Comparison of ENCODE assay signal across 11 cellular contexts in the genomic region with DNA sequence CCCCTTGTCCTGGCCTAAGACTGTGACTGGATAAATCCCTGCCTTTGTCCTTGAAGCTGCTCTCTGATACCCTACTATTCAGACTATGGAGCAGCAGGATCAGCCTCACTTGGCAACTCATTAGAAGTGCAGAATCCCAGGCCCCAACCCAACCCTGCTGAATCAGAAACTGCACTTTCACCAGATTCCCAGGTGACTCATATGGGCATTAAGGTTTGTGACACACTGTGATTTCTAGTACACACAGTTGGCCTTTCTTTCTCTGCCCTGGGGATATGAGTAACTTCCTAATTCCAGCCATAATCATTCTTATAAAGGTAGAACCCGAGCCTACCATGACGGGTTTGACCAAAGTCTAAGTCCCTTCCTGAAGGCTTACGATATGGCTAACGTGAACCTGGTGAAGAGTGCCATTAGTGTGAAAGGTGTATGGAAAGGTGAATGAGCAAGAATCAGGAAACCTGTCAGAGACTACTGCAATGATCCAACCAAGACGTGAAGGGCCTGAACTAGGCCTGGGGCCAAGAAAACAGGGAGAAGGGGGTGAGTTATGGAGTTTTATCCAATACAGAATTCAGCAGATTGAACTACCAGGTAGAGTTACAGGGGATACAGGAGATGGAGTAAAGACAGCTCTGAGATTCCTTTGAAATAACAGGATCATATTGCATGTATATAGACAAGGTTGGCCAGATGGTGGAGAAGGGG.
DNase-seq lines count a peak whose midpoint lies in the region; TF ChIP-seq lines count a peak whose summit lies in the region.
"Had no signal": no experiment of that assay in that cellular context is flagged by ENCODE, and none has a peak within 500 bp of the region (broad histone marks: within the 10 kb centered on the region; RNA-seq: fewer than 3 reads in every experiment).

No MANE protein-coding gene starts in this region.

- H3K9me2 ChIP-seq in PC-9 (ENCODE audit: insufficient read depth), result no peaks in the 10 kb centered on the region

- no peak for TF ChIP-seq POLR2A in testis (IDR thresholded peaks at IDR 0.05)

- H3K4me1 ChIP-seq in PC-9 (replicated peaks; ENCODE audit: insufficient read depth) (peaks cover 51% of the 10 kb centered on the region), testis (no peaks in the 10 kb centered on the region)

- H3K9me3 ChIP-seq in PC-9 (ENCODE audit: insufficient read depth, low read depth), result no peaks in the 10 kb centered on the region
- no peaks in the 10 kb centered on the region for H3K9me3 ChIP-seq in testis

- peaks cover 27% of the 10 kb centered on the region for H3F3A ChIP-seq in PC-9 (ENCODE audit: insufficient read depth, low read depth)

- H3K4me2 ChIP-seq in PC-9, result peak overlapping the region; percentile 73

- H3K36me3 ChIP-seq in PC-9 (ENCODE audit: low read depth) (no peaks in the 10 kb centered on the region), testis (ENCODE audit: low read depth, missing control alignments) (no peaks in the 10 kb centered on the region)

- TF ChIP-seq CTCF in PC-9 (conservative IDR thresholded peaks at IDR 0.05), result no peak
- TF ChIP-seq CTCF in epithelial cell of proximal tubule (conservative IDR thresholded peaks at IDR 0.05; ENCODE audit: low read depth, low read length), result no peak
- no peak for TF ChIP-seq CTCF in testis (IDR thresholded peaks at IDR 0.05)

- no TSS peak for BruUV-seq in PC-9 (replicated peaks; lab: Mats Ljungman, UMichigan)

- DNase-seq in DMS 273 (lab: John Stamatoyannopoulos, UW; ENCODE audit: unreplicated experiment) (peak; percentile 32), PC-9 (peak; percentile 65 to 96), epithelial cell of proximal tubule (ENCODE audit: low read depth) (peak; percentile 99), pons (ENCODE audit: low spot score) (peak; percentile 11), NCI-H1436 (lab: John Stamatoyannopoulos, UW) (no peak), NCI-H526 treated with DMSO at 0.1 percent for 48 hours (lab: John Stamatoyannopoulos, UW) (no peak), mucosa of gallbladder (ENCODE audit: low spot score) (no peak), testis (no peak)
- DNase-seq: activated effector memory CD4-positive, alpha-beta T cell treated with anti-CD3 and anti-CD28 coated beads, Interleukin-2, amount 50 U/mL, for 16 hours; endodermal cell; NCI-H1105 treated with DMSO at 0.1 percent for 48 hours had no signal

- no peak overlapping the region for H2AFZ ChIP-seq in PC-9

- H3K27ac ChIP-seq in PC-9, result peak overlapping the region; percentile 100
- H3K27ac ChIP-seq in testis, result no peak overlapping the region

- no peaks in the 10 kb centered on the region for H4K20me1 ChIP-seq in PC-9 (ENCODE audit: insufficient read depth)

- POLR2A ChIA-PET in PC-9 (lab: Charles Lee; ENCODE audit: unreplicated experiment), result interaction anchor here (0.7 kb wide), 1 partner anchor 1028 kb away, joined by 5 read pairs; no protein-coding TSS in a partner anchor

- CTCF ChIA-PET in PC-9 (lab: Charles Lee), result no interaction called here

- 94 to 95% methylated on average over 5 of the region's 5 CpGs for WGBS in testis, 2 donors

- intact Hi-C loops in PC-9 (cut with micrococcal nuclease; ENCODE audit: unreplicated experiment), result loop anchor here (1.0 to 5.0 kb wide), 7 partner anchors 71 to 367 kb away; no protein-coding TSS in a partner anchor
- intact Hi-C loops in testis (cut with DNase I; ENCODE audit: low total_unique reads), result no loop called here

- H3K27me3 ChIP-seq in PC-9 (ENCODE audit: insufficient read depth, low read depth) (no peaks in the 10 kb centered on the region), testis (no peaks in the 10 kb centered on the region)

- H3K4me3 ChIP-seq in PC-9 (peak overlapping the region; percentile 44; the same call in 1 of the 2 replicates), epithelial cell of proximal tubule (ENCODE audit: low read depth, low read length) (no peak overlapping the region), testis (no peak overlapping the region)

- H3K79me2 ChIP-seq in PC-9 (ENCODE audit: low read depth), result 0 out of 2 replicates have a peak, but pooled peaks cover 5% of the 10 kb centered on the region

Comparison
In these comparisons a context has a peak if more than half of its experiments do, and no peak if none do; other contexts are left out.
1. DNase-seq: peak in DMS 273 (single experiment), PC-9 (2 of 2), epithelial cell of proximal tubule (single experiment) and pons (single experiment); none in NCI-H1436 (single experiment), NCI-H526 treated with DMSO at 0.1 percent for 48 hours (single experiment), mucosa of gallbladder (single experiment) and testis (single experiment).